Comparison of ENCODE assay signal across 1 cellular context in the genomic region with DNA sequence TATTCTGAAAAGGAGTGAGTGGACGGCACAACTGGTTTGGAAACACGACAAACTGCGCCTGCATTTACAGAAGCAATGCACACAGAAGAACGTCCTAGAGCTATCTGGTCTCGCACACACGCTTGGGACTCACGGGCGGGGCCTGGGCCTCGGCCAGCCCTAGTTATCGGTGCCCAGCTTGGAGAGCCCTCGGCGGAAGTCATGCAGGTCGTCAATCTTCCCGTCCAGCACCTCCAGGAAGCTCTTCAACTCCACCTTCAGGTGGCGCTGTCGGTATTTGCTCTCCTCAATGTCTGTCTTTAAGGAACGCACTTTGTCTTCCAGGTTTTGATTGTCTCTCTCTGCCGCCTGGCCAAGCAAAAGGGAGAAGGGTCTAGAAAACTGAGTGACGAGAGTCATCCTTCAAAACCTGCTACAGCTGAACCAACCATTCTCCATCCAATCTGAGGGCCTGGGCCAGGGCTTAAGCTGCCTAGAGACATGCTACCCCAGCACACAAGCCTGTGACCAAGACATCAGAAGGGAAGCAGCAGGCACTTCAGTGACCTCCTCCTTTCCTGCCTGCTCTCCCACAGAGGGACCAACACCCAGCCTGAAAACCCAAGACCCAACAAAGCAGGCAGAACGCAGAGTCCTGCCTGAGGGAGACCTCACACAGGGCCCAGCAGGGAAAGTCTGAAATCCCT.
TF ChIP-seq lines count a peak whose summit lies in the region.

No MANE protein-coding gene starts in this region.

TF ChIP-seq in endothelial cell of umbilical vein, 7 proteins besides CTCF, POLR2A, EP300 and RAD21:
- TF ChIP-seq EZH2 (IDR thresholded peaks at IDR 0.05; ENCODE audit: borderline replicate concordance, low read depth, low read length, severe bottlenecking) (no peak), GATA2 (IDR thresholded peaks at IDR 0.05; ENCODE audit: insufficient read depth, insufficient read length, low read depth, low read length) (no peak), MYC (IDR thresholded peaks at IDR 0.05; ENCODE audit: low read depth, low read length) (no peak)
- TF ChIP-seq, protein P1, sequence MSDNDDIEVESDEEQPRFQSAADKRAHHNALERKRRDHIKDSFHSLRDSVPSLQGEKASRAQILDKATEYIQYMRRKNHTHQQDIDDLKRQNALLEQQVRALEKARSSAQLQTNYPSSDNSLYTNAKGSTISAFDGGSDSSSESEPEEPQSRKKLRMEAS (IDR thresholded peaks at IDR 0.05; ENCODE audit: insufficient read depth, insufficient read length), result no peak
